Comparison of ENCODE assay signal across 8 cellular contexts in genomic region chr7:142516038-142516501, GRCh38.
A peak's percentile ranks its signal among the peaks of the same experiment; 100 is the strongest.
DNase-seq lines count a peak whose midpoint lies in the region; ATAC-seq, FAIRE-seq and TF ChIP-seq lines count a peak whose summit lies in the region.

No MANE protein-coding gene starts in this region.

- H3K27ac ChIP-seq in HCT116 (ENCODE audit: low read depth, low read length) (no peak overlapping the region), endothelial cell of umbilical vein (ENCODE audit: insufficient read depth, low read depth, low read length) (no peak overlapping the region)

- H3K4me1 ChIP-seq in HCT116 (ENCODE audit: control insufficient read depth in 1 of 2, insufficient read depth in 2 of 2, low read length in 2 of 2) (peaks cover 0 to 19% of the 10 kb centered on the region in 2 experiments; a peak in 2 of 4 replicates), endothelial cell of umbilical vein (ENCODE audit: control insufficient read depth, extremely low read depth, insufficient read depth, low read length) (no peaks in the 10 kb centered on the region)

- dilution Hi-C loops in endothelial cell of umbilical vein (cut with MboI; ENCODE audit: extremely low pct_ligation_motif_present, low sequenced_read_pairs): no loop called here

- H2AFZ ChIP-seq in HCT116 (ENCODE audit: low read depth, low read length, poor library complexity, severe bottlenecking) (peak overlapping the region; percentile 99), endothelial cell of umbilical vein (ENCODE audit: low read depth, low read length) (no peak overlapping the region)

- TF ChIP-seq POLR2A in HCT116 (IDR thresholded peaks at IDR 0.05; ENCODE audit: borderline replicate concordance, extremely low read depth, insufficient read depth, insufficient read length) (no peak), endothelial cell of umbilical vein (IDR thresholded peaks at IDR 0.05; ENCODE audit: low read depth, low read length) (no peak)

- H3K4me2 ChIP-seq in HCT116 (ENCODE audit: low read length) (peak overlapping the region; percentile 36; the same call in 1 of the 2 replicates), endothelial cell of umbilical vein (ENCODE audit: insufficient read depth, low read length) (no peak overlapping the region)

- H3K36me3 ChIP-seq in HCT116 (ENCODE audit: control insufficient read depth in 1 of 2, insufficient read depth in 2 of 2, low read length in 2 of 2) (no peaks in the 10 kb centered on the region), endothelial cell of umbilical vein (ENCODE audit: control insufficient read depth in 2 of 2, extremely low read depth in 1 of 2, insufficient read depth in 2 of 2, low read length in 2 of 2) (no peaks in the 10 kb centered on the region)

- BruUV-seq in HCT116 (replicated peaks; lab: Mats Ljungman, UMichigan): no TSS peak
- BruUV-seq in endothelial cell of umbilical vein (replicated peaks; lab: Mats Ljungman, UMichigan): no TSS peak

- ATAC-seq in HCT116 (peak; percentile 97), omental fat pad (ENCODE audit: low FRiP score) (no peak)

- CTCF ChIA-PET in HCT116 (lab: Charles Lee) (interaction anchor here (0.7 to 1.9 kb wide), 23 partner anchors 9 to 291 kb away, joined by 3 to 21 read pairs (median 5); no protein-coding TSS in a partner anchor), endothelial cell of umbilical vein (lab: Charles Lee) (interaction anchor here (0.6 to 2.5 kb wide), 52 partner anchors 9 to 699 kb away, joined by 3 to 46 read pairs (median 5); no protein-coding TSS in a partner anchor)

- peak; percentile 81 for TF ChIP-seq RAD21 in HCT116 (IDR thresholded peaks at IDR 0.05; ENCODE audit: low read depth)

- TF ChIP-seq CTCF in AG10803 (conservative IDR thresholded peaks at IDR 0.05; ENCODE audit: low read length): peak; percentile 82
- peak; percentile 71 for TF ChIP-seq CTCF in GM12865 (IDR thresholded peaks at IDR 0.05; ENCODE audit: insufficient read depth, low read depth, low read length, missing control alignments)
- TF ChIP-seq CTCF in HCT116 (IDR thresholded peaks at IDR 0.05 in 2 of 3, conservative IDR thresholded peaks at IDR 0.05 in 1 of 3; ENCODE audit: borderline replicate concordance in 1 of 3, insufficient read depth in 1 of 3, low read depth in 2 of 3, low read length in 2 of 3): peak; percentile 77 to 89 (median 88)
- TF ChIP-seq CTCF in endothelial cell of umbilical vein (IDR thresholded peaks at IDR 0.05; ENCODE audit: extremely low read depth in 1 of 2, insufficient read depth in 1 of 2, low read depth in 1 of 2, low read length in 2 of 2): peak; percentile 75 to 79
- no peak for TF ChIP-seq CTCF in omental fat pad (IDR thresholded peaks at IDR 0.05)

- peak; percentile 87 for FAIRE-seq in endothelial cell of umbilical vein (lab: Jason Lieb, UNC)

- DNase-seq in AG10803 (ENCODE audit: low read depth): peak; percentile 72
- DNase-seq in GM12865 (ENCODE audit: low read depth): peak; percentile 67
- peak; percentile 61 for DNase-seq in HCT116 (ENCODE audit: low read depth, low spot score)
- peak; percentile 81 for DNase-seq in LHCN-M2 (ENCODE audit: low read depth)
- DNase-seq in SKM-1 (lab: John Stamatoyannopoulos, UW; ENCODE audit: unreplicated experiment): peak; percentile 30
- DNase-seq in endothelial cell of umbilical vein (ENCODE audit: low read depth, low spot score): peak; percentile 65
- peak; percentile 84 for DNase-seq in myocyte (ENCODE audit: low read depth)
- DNase-seq in omental fat pad (ENCODE audit: low spot score): no peak

- no peaks in the 10 kb centered on the region for H3K27me3 ChIP-seq in HCT116 (ENCODE audit: insufficient read depth, low read length)
- H3K27me3 ChIP-seq in endothelial cell of umbilical vein (ENCODE audit: control insufficient read depth in 2 of 2, insufficient read depth in 2 of 2, low read length in 2 of 2): peaks cover 9 to 13% of the 10 kb centered on the region in 2 experiments

- H3K9me3 ChIP-seq in HCT116 (ENCODE audit: control insufficient read depth in 1 of 2, insufficient read depth in 1 of 2, low read depth in 1 of 2, low read length in 2 of 2) (no peaks in the 10 kb centered on the region), endothelial cell of umbilical vein (replicated peaks; ENCODE audit: control insufficient read depth, insufficient read depth, low read length) (no peaks in the 10 kb centered on the region)

- H3K4me3 ChIP-seq in AG10803 (ENCODE audit: low read length) (no peak overlapping the region), GM12865 (ENCODE audit: low read depth, low read length) (no peak overlapping the region), HCT116 (replicated peaks in 1 of 2; ENCODE audit: low read depth in 1 of 2, low read length in 2 of 2) (no peak overlapping the region), endothelial cell of umbilical vein (replicated peaks in 1 of 3; ENCODE audit: insufficient read depth in 1 of 3, low read depth in 1 of 3, low read length in 3 of 3) (no peak overlapping the region)

- H3K9ac ChIP-seq in HCT116 (ENCODE audit: low read length): no peak overlapping the region
- no peak overlapping the region for H3K9ac ChIP-seq in endothelial cell of umbilical vein (replicated peaks; ENCODE audit: extremely low read depth, insufficient read depth, low read length)

- H3K9me2 ChIP-seq in HCT116 (ENCODE audit: insufficient read depth): no peaks in the 10 kb centered on the region

- intact Hi-C loops in HCT116 (cut with micrococcal nuclease) (loop anchor here (5.0 kb wide), 1 partner anchor 266 kb away; no protein-coding TSS in a partner anchor), endothelial cell of umbilical vein (cut with micrococcal nuclease) (loop anchor here (1.0 to 5.0 kb wide), 2 partner anchors 20 to 266 kb away; no protein-coding TSS in a partner anchor)

- no peaks in the 10 kb centered on the region for H3K79me2 ChIP-seq in HCT116 (ENCODE audit: insufficient read depth, low read length)
- no peaks in the 10 kb centered on the region for H3K79me2 ChIP-seq in endothelial cell of umbilical vein (ENCODE audit: control insufficient read depth, insufficient read depth, low read length)

- no peaks in the 10 kb centered on the region for H4K20me1 ChIP-seq in HCT116 (ENCODE audit: insufficient read depth)
- no peaks in the 10 kb centered on the region for H4K20me1 ChIP-seq in endothelial cell of umbilical vein (replicated peaks; ENCODE audit: control insufficient read depth, extremely low read depth, insufficient read depth, low read length)

- RAD21 ChIA-PET in HCT116 (lab: Charles Lee; ENCODE audit: low non-redundant PET in 1 of 2, low total read pairs in 2 of 2, uncharacterized antibody in 2 of 2, unreplicated experiment in 2 of 2): interaction anchor here in 1 of 2 experiments (0.7 to 1.0 kb wide), 3 partner anchors 20 to 116 kb away, joined by 3 to 4 read pairs (median 3); no protein-coding TSS in a partner anchor

- POLR2A ChIA-PET in HCT116 (lab: Charles Lee): no interaction called here
- POLR2A ChIA-PET in endothelial cell of umbilical vein (lab: Charles Lee): no interaction called here

- no peaks in the 10 kb centered on the region for H3K9me1 ChIP-seq in endothelial cell of umbilical vein (replicated peaks; ENCODE audit: control insufficient read depth, extremely low read depth, insufficient read depth, low read length)

TF ChIP-seq in HCT116, 20 proteins besides CTCF, POLR2A, EP300 and RAD21:
- TF ChIP-seq EZH2 (IDR thresholded peaks at IDR 0.05) (no peak), YY1 (IDR thresholded peaks at IDR 0.05; ENCODE audit: extremely low read depth, insufficient replicate concordance, low read depth, low read length) (peak; percentile 36)
TF ChIP-seq in HCT116: peak in this region for 1.

TF ChIP-seq in endothelial cell of umbilical vein, 7 proteins besides CTCF, POLR2A, EP300 and RAD21:
- TF ChIP-seq MYC (IDR thresholded peaks at IDR 0.05; ENCODE audit: low read depth, low read length) (no peak), GATA2 (IDR thresholded peaks at IDR 0.05; ENCODE audit: insufficient read depth, insufficient read length, low read depth, low read length) (no peak), POLR2AphosphoS5 (IDR thresholded peaks at IDR 0.05; ENCODE audit: insufficient read depth, low read depth, low read length) (no peak), FOS (IDR thresholded peaks at IDR 0.05; ENCODE audit: borderline replicate concordance, insufficient read depth, low read length) (no peak), JUN (IDR thresholded peaks at IDR 0.05; ENCODE audit: borderline replicate concordance, insufficient read depth, insufficient read length, low read depth) (no peak), MAX (IDR thresholded peaks at IDR 0.05; ENCODE audit: insufficient read depth, insufficient read length) (no peak), EZH2 (IDR thresholded peaks at IDR 0.05; ENCODE audit: borderline replicate concordance, low read depth, low read length, severe bottlenecking) (no peak)

Comparison
In these comparisons a context has a peak if more than half of its experiments do, and no peak if none do; other contexts are left out.
1. CTCF ChIP-seq: peak in AG10803 (single experiment), GM12865 (single experiment), HCT116 (3 of 3) and endothelial cell of umbilical vein (2 of 2); none in omental fat pad (0 of 3).